In genomic region chr21:5128257-5128656, GRCh38 we compare ENCODE assay signal across 8 cellular contexts.
A peak's percentile ranks its signal among the peaks of the same experiment; 100 is the strongest.
DNase-seq lines count a peak whose midpoint lies in the region; ATAC-seq, FAIRE-seq and TF ChIP-seq lines count a peak whose summit lies in the region.
"Not testable (repeated sequence)": the region's sequence is repeated elsewhere in the genome, so short reads cannot be mapped to it uniquely, and the experiment has no call there.

No MANE protein-coding gene starts in this region.

- not testable (repeated sequence) for H3K9me3 ChIP-seq in mammary epithelial cell (replicated peaks; ENCODE audit: insufficient read depth, low read length); prostate gland

- not testable (repeated sequence) for H3K4me2 ChIP-seq in mammary epithelial cell (ENCODE audit: insufficient read depth, low read depth, low read length)

- H2AFZ ChIP-seq in mammary epithelial cell (ENCODE audit: low read depth, low read length): not testable (repeated sequence)

- H3K9ac ChIP-seq in mammary epithelial cell (ENCODE audit: insufficient read depth, low read length): not testable (repeated sequence)

- TF ChIP-seq POLR2A in GM12891 (IDR thresholded peaks at IDR 0.05; ENCODE audit: low read depth, low read length): not testable (repeated sequence)
- peak; percentile 53 for TF ChIP-seq POLR2A in prostate gland (IDR thresholded peaks at IDR 0.05)

- not testable (repeated sequence) for H3K27ac ChIP-seq in mammary epithelial cell (ENCODE audit: insufficient read depth, low read depth, low read length); prostate gland

- WGBS in mammary epithelial cell (ENCODE audit: low coverage, missing lambda C conversion rate): no CpG with 5 or more reads among the region's 42 CpGs
- WGBS in prostate gland: no CpG with 5 or more reads among the region's 42 CpGs

- not testable (repeated sequence) for TF ChIP-seq CTCF in HFF-Myc (IDR thresholded peaks at IDR 0.05; ENCODE audit: low read depth, low read length, missing control alignments); mammary epithelial cell (conservative IDR thresholded peaks at IDR 0.05 in 1 of 2, IDR thresholded peaks at IDR 0.05 in 1 of 2; ENCODE audit: extremely low read depth in 1 of 2, insufficient read depth in 1 of 2, low read depth in 1 of 2, low read length in 2 of 2); prostate gland (IDR thresholded peaks at IDR 0.05)

- BruUV-seq in mammary epithelial cell (replicated peaks; lab: Mats Ljungman, UMichigan): not testable (repeated sequence)

- not testable (repeated sequence) for H3K36me3 ChIP-seq in mammary epithelial cell (ENCODE audit: insufficient read depth, low read length); prostate gland

- not testable (repeated sequence) for H3K27me3 ChIP-seq in mammary epithelial cell (ENCODE audit: insufficient read depth, low read length); prostate gland (replicated peaks; ENCODE audit: insufficient read depth)

- not testable (repeated sequence) for FAIRE-seq in GM12891 (lab: Jason Lieb, UNC)

- in situ Hi-C loops in mammary epithelial cell (cut with MboI; ENCODE audit: low sequenced_read_pairs in 2 of 2): not testable (repeated sequence)

- H3K79me2 ChIP-seq in mammary epithelial cell (ENCODE audit: insufficient read depth, low read length): not testable (repeated sequence)

- intact Hi-C loops in mammary epithelial cell (cut with micrococcal nuclease); prostate gland (cut with DNase I): not testable (repeated sequence)

- H4K20me1 ChIP-seq in mammary epithelial cell (ENCODE audit: insufficient read depth, low read length): not testable (repeated sequence)

- H3K4me3 ChIP-seq in HFF-Myc (replicated peaks; ENCODE audit: low read depth, low read length): peak overlapping the region; percentile 38
- H3K4me3 ChIP-seq in Jurkat, Clone E6-1 (ENCODE audit: low read length): peak overlapping the region; percentile 32
- peak overlapping the region in 1 of 3 experiments; percentile 48 for H3K4me3 ChIP-seq in mammary epithelial cell (replicated peaks in 1 of 3; ENCODE audit: insufficient read depth in 1 of 3, low read depth in 2 of 3, low read length in 3 of 3)
- H3K4me3 ChIP-seq in iPS-11a (ENCODE audit: low read depth, low read length): peak overlapping the region; percentile 8
- peak overlapping the region; percentile 26 to 45 for H3K4me3 ChIP-seq in prostate gland

- ATAC-seq in stimulated activated naive CD8-positive, alpha-beta T cell treated with anti-CD3 and anti-CD28 coated beads, Interleukin-15, Interleukin-2, amounts not matched to agents 100 U/mL and 50 U/mL, for 24 hours: peak; percentile 95

- CTCF ChIA-PET in mammary epithelial cell (lab: Charles Lee; ENCODE audit: low non-redundant PET): not testable (repeated sequence)

- DNase-seq in GM12891 (ENCODE audit: insufficient read length, low spot score): not testable (repeated sequence)
- DNase-seq in HFF-Myc (ENCODE audit: extremely low read depth, low read depth): peak; percentile 49
- DNase-seq in Jurkat, Clone E6-1 (ENCODE audit: low read depth, low spot score): peak; percentile 64
- peak; percentile 96 to 98 for DNase-seq in activated CD4-positive, alpha-beta T cell treated with anti-CD3 and anti-CD28 coated beads, Interleukin-2, amount 50 U/mL, for 24 hours (ENCODE audit: low read depth in 1 of 2, low spot score in 1 of 2)
- peak; percentile 74 for DNase-seq in mammary epithelial cell
- DNase-seq in prostate gland (ENCODE audit: low spot score): peak; percentile 92
- peak; percentile 98 for DNase-seq in stimulated activated naive CD8-positive, alpha-beta T cell treated with anti-CD3 and anti-CD28 coated beads, Interleukin-15, Interleukin-2, amounts not matched to agents 100 U/mL and 50 U/mL, for 24 hours

- dilution Hi-C loops in mammary epithelial cell (cut with HindIII; ENCODE audit: low sequenced_read_pairs): not testable (repeated sequence)

- not testable (repeated sequence) for H3K4me1 ChIP-seq in mammary epithelial cell (ENCODE audit: insufficient read depth, low read length); prostate gland (replicated peaks)

TF ChIP-seq in GM12891, 5 proteins besides CTCF, POLR2A, EP300 and RAD21:
- TF ChIP-seq TAF1 (IDR thresholded peaks at IDR 0.05; ENCODE audit: low read depth, low read length): 0 out of 2 replicates have a peak, but pooled peaks have one; percentile 22
